Comparison of ENCODE assay signal across 27 cellular contexts in genomic region chr12:130468700-130469245, GRCh38.
A peak's percentile ranks its signal among the peaks of the same experiment; 100 is the strongest.
DNase-seq lines count a peak whose midpoint lies in the region; ATAC-seq, FAIRE-seq and TF ChIP-seq lines count a peak whose summit lies in the region.
"Had no signal": no experiment of that assay in that cellular context is flagged by ENCODE, and none has a peak within 500 bp of the region (broad histone marks: within the 10 kb centered on the region; RNA-seq: fewer than 3 reads in every experiment).

No MANE protein-coding gene starts in this region.

- peak overlapping the region; percentile 50 for H4K91ac ChIP-seq in H1 (replicated peaks; ENCODE audit: insufficient read length, low read length)

- 84% methylated on average over 10 of the region's 24 CpGs for WGBS in right lobe of liver (ENCODE audit: insufficient coverage, low coverage, low lambda C conversion rate, missing lambda C conversion rate)
- WGBS in HepG2 (ENCODE audit: low lambda C conversion rate) = 47% methylated on average over 9 of the region's 24 CpGs
- 90% methylated on average over 21 of the region's 24 CpGs; no CpG with 5 or more reads in 1 of the 2 experiments for WGBS in H1 (ENCODE audit: extremely low coverage in 1 of 2, insufficient coverage in 1 of 2, insufficient read length in 1 of 2, insufficient replicate concordance in 2 of 2, low coverage in 1 of 2, low lambda C conversion rate in 2 of 2, missing lambda C conversion rate in 1 of 2), 2 experiments
- WGBS in thyroid gland, 2 donors = 96% methylated on average over 15 to 16 of the region's 24 CpGs

- H2AK5ac ChIP-seq in H1 (ENCODE audit: low read depth, low read length) = no peak overlapping the region

- H3K4me2 ChIP-seq in HepG2 (ENCODE audit: low read depth, low read length) (no peak overlapping the region), H1 (ENCODE audit: insufficient read depth in 1 of 2, low read depth in 2 of 2, low read length in 2 of 2) (no peak overlapping the region)
- H3K4me2 ChIP-seq: BLaER1 had no signal

- TF ChIP-seq RAD21 in HepG2 (CRISPR knock-in tag; IDR thresholded peaks at IDR 0.05) (no peak), H1 (IDR thresholded peaks at IDR 0.05 in 1 of 2, conservative IDR thresholded peaks at IDR 0.05 in 1 of 2; ENCODE audit: low read depth in 2 of 2, low read length in 2 of 2) (no peak)

- H3K27me3 ChIP-seq in right lobe of liver = no peaks in the 10 kb centered on the region
- H3K27me3 ChIP-seq in HepG2 (ENCODE audit: control insufficient read depth in 1 of 2, insufficient read depth in 2 of 2, low read length in 2 of 2) = peaks cover 2 to 24% of the 10 kb centered on the region in 2 experiments; a peak in 4 of 5 replicates
- no peaks in the 10 kb centered on the region; a peak in 1 of 7 replicates for H3K27me3 ChIP-seq in H1 (replicated peaks in 1 of 4; ENCODE audit: control insufficient read depth in 3 of 4, extremely low read depth in 1 of 4, insufficient read depth in 3 of 4, low read length in 3 of 4)
- no peaks in the 10 kb centered on the region for H3K27me3 ChIP-seq in thyroid gland
- H3K27me3 ChIP-seq: BE2C, BLaER1 had no signal

- H3K79me2 ChIP-seq in HepG2 (ENCODE audit: insufficient read depth, low read length) = no peaks in the 10 kb centered on the region
- no peaks in the 10 kb centered on the region for H3K79me2 ChIP-seq in H1 (ENCODE audit: control insufficient read depth in 1 of 2, insufficient read depth in 2 of 2, low read length in 2 of 2)

- no peak for FAIRE-seq in HepG2 (lab: Jason Lieb, UNC)
- FAIRE-seq in H1 (lab: Jason Lieb, UNC) = no peak
- no peak for FAIRE-seq in kidney (lab: Jason Lieb, UNC)
- FAIRE-seq in GM19239 (lab: Jason Lieb, UNC) = no peak
- FAIRE-seq: A204.1, GM12878, GM12892, GM18507 had no signal

- H3K4me1 ChIP-seq in right lobe of liver (no peaks in the 10 kb centered on the region), HepG2 (ENCODE audit: insufficient read depth, low read length) (no peaks in the 10 kb centered on the region), H1 (replicated peaks in 1 of 4; ENCODE audit: control insufficient read depth in 3 of 4, insufficient read depth in 4 of 4, low read length in 3 of 4) (peaks cover 0 to 6% (median 0%) of the 10 kb centered on the region in 4 experiments; a peak in 1 of 7 replicates), kidney (ENCODE audit: control insufficient read depth in 1 of 2, insufficient read depth in 1 of 2, low read depth in 1 of 2, low read length in 2 of 2) (no peaks in the 10 kb centered on the region), thyroid gland (peaks cover 8 to 11% of the 10 kb centered on the region in 2 donors)
- H3K4me1 ChIP-seq: BE2C had no signal

- TF ChIP-seq POLR2A in right lobe of liver (IDR thresholded peaks at IDR 0.05) = no peak
- no peak for TF ChIP-seq POLR2A in HepG2 (IDR thresholded peaks at IDR 0.05; ENCODE audit: insufficient read depth in 1 of 2, low read depth in 2 of 2, low read length in 2 of 2)
- TF ChIP-seq POLR2A in H1 (IDR thresholded peaks at IDR 0.05; ENCODE audit: control extremely low read depth in 1 of 2, low read depth in 2 of 2, low read length in 2 of 2) = no peak
- TF ChIP-seq POLR2A in thyroid gland (IDR thresholded peaks at IDR 0.05) = no peak

- H3K9ac ChIP-seq in HepG2 (ENCODE audit: insufficient read depth, low read depth, low read length) (no peak overlapping the region), H1 (replicated peaks in 1 of 4; ENCODE audit: extremely low read depth in 1 of 4, low read depth in 3 of 4, low read length in 3 of 4) (no peak overlapping the region), kidney (ENCODE audit: low read length in 2 of 2) (no peak overlapping the region)
- H3K9ac ChIP-seq: BLaER1 had no signal

- H4K8ac ChIP-seq in H1 (ENCODE audit: extremely low read depth, insufficient read depth, low read length) = peak overlapping the region; percentile 18; the same call in 1 of the 2 replicates

- no peak overlapping the region for H2BK15ac ChIP-seq in H1 (ENCODE audit: low read length)

- no peak overlapping the region for H3K4ac ChIP-seq in H1 (replicated peaks; ENCODE audit: insufficient read length, low read depth, low read length)

- H2BK20ac ChIP-seq in H1 (ENCODE audit: low read length) = no peak overlapping the region

- BruUV-seq in HepG2 (replicated peaks; lab: Mats Ljungman, UMichigan) = no TSS peak

- H4K20me1 ChIP-seq in HepG2 (ENCODE audit: insufficient read depth, low read length) (no peaks in the 10 kb centered on the region), H1 (replicated peaks in 1 of 2; ENCODE audit: control insufficient read depth in 1 of 2, insufficient read depth in 2 of 2, low read length in 2 of 2) (no peaks in the 10 kb centered on the region)
- H4K20me1 ChIP-seq: BLaER1 had no signal

- no peak overlapping the region for H3K23ac ChIP-seq in H1 (ENCODE audit: insufficient read length)

- POLR2A ChIA-PET in HepG2 (lab: Yijun Ruan, JAX) = no interaction called here
- POLR2A ChIA-PET in H1 (lab: Charles Lee; ENCODE audit: partially characterized antibody) = interaction anchor here (1.0 kb wide), 1 partner anchor 45 kb away, joined by 3 read pairs; no protein-coding TSS in a partner anchor

- H2AFZ ChIP-seq in HepG2 (ENCODE audit: low read length) = no peak overlapping the region
- no peak overlapping the region for H2AFZ ChIP-seq in H1 (ENCODE audit: low read length)

- TF ChIP-seq CTCF in right lobe of liver (IDR thresholded peaks at IDR 0.05) = no peak
- TF ChIP-seq CTCF in HepG2 (CRISPR knock-in tag; IDR thresholded peaks at IDR 0.05) = no peak
- no peak for TF ChIP-seq CTCF in H1 (IDR thresholded peaks at IDR 0.05; ENCODE audit: control extremely low read depth in 1 of 3, insufficient read depth in 1 of 3, low read depth in 1 of 3, low read length in 3 of 3)
- no peak for TF ChIP-seq CTCF in kidney (IDR thresholded peaks at IDR 0.05; ENCODE audit: borderline replicate concordance, extremely low read depth, insufficient read depth)
- no peak for TF ChIP-seq CTCF in thyroid gland (IDR thresholded peaks at IDR 0.05)

- peak in 2 of 3 donors; percentile 9 to 35 for DNase-seq in right lobe of liver
- no peak for DNase-seq in HepG2 (ENCODE audit: low spot score)
- DNase-seq in H1 (ENCODE audit: low read depth in 1 of 2, low spot score in 2 of 2) = no peak
- peak; percentile 71 for DNase-seq in kidney
- no peak for DNase-seq in NCI-H2171 (lab: John Stamatoyannopoulos, UW)
- DNase-seq in thyroid gland = no peak
- DNase-seq in GM19239 (ENCODE audit: insufficient read length, low spot score) = no peak
- DNase-seq: 8988T; ACHN; BE2C; C1 segment of cervical spinal cord; CD4-positive, alpha-beta memory T cell; CD4-positive, CD25-positive, alpha-beta regulatory T cell; CD8-positive, alpha-beta memory T cell; COR-L47; DMS 273 treated with DMSO at 0.1 percent for 48 hours; DMS153; DMS53; DMS79; DND-41; EL; GDM1 had no signal

- H3K18ac ChIP-seq in H1 (ENCODE audit: extremely low read depth, low read length) = no peak overlapping the region

- no peak overlapping the region for H4K5ac ChIP-seq in H1 (ENCODE audit: insufficient read length, low read depth, low read length)

- CTCF ChIA-PET in HepG2 (lab: Yijun Ruan, JAX; ENCODE audit: low intra/inter-chr PET ratio, low total read pairs) (no interaction called here), H1 (lab: Charles Lee; ENCODE audit: partially characterized antibody) (interaction anchor here (0.9 kb wide), 1 partner anchor 280 kb away, joined by 3 read pairs; no protein-coding TSS in a partner anchor)

- in situ Hi-C loops in HepG2 (cut with HindIII; ENCODE audit: extremely low pct_ligation_motif_present, low pct_unique_long_range_greater_than_20kb) = no loop called here

- no peak overlapping the region for H2BK120ac ChIP-seq in H1 (replicated peaks; ENCODE audit: low read depth, low read length)

- H3K79me1 ChIP-seq in H1 (ENCODE audit: low read depth, low read length) = no peaks in the 10 kb centered on the region

- H3K4me3 ChIP-seq in right lobe of liver (no peak overlapping the region), HepG2 (replicated peaks in 1 of 3; ENCODE audit: insufficient read depth in 1 of 3, low read depth in 2 of 3, low read length in 3 of 3) (no peak overlapping the region), H1 (ENCODE audit: extremely low read depth in 1 of 4, insufficient read depth in 2 of 4, low read depth in 3 of 4, low read length in 4 of 4) (no peak overlapping the region), kidney (ENCODE audit: low read length in 2 of 2) (no peak overlapping the region), thyroid gland (replicated peaks in 1 of 3) (no peak overlapping the region)
- H3K4me3 ChIP-seq: BLaER1, GM12878 had no signal

- H3K9me3 ChIP-seq in right lobe of liver (no peaks in the 10 kb centered on the region), HepG2 (ENCODE audit: low read length) (peaks cover 17% of the 10 kb centered on the region), H1 (ENCODE audit: insufficient read depth in 2 of 2, low read depth in 1 of 2, low read length in 1 of 2) (no peaks in the 10 kb centered on the region), kidney (ENCODE audit: control insufficient read depth in 1 of 2, low read length in 2 of 2) (peaks cover 0 to 14% of the 10 kb centered on the region in 2 donors), thyroid gland (no peaks in the 10 kb centered on the region)
- H3K9me3 ChIP-seq: BE2C had no signal

- H2BK12ac ChIP-seq in H1 (ENCODE audit: low read depth, low read length) = no peak overlapping the region

- intact Hi-C loops in right lobe of liver (cut with DNase I) (no loop called here), HepG2 (cut with micrococcal nuclease; ENCODE audit: unreplicated experiment) (loop anchor here (10.0 kb wide), 1 partner anchor 276 kb away; no protein-coding TSS in a partner anchor), kidney (cut with DNase I) (no loop called here), thyroid gland (cut with DNase I) (no loop called here)

- H2BK5ac ChIP-seq in H1 (ENCODE audit: low read depth, low read length) = no peak overlapping the region

- H3K14ac ChIP-seq in H1 (ENCODE audit: insufficient read length) = no peak overlapping the region

- H3K23me2 ChIP-seq in H1 (ENCODE audit: low read depth, low read length) = no peaks in the 10 kb centered on the region

- ATAC-seq in right lobe of liver (no peak), HepG2 (no peak)
- ATAC-seq: GM12878 had no signal

- TF ChIP-seq EP300 in HepG2 (IDR thresholded peaks at IDR 0.05; ENCODE audit: low read depth in 2 of 2, low read length in 2 of 2) (no peak), HepG2 (CRISPR knock-in tag; IDR thresholded peaks at IDR 0.05; ENCODE audit: borderline replicate concordance) (no peak), H1 (IDR thresholded peaks at IDR 0.05; ENCODE audit: borderline replicate concordance in 1 of 2, low read depth in 2 of 2, low read length in 2 of 2) (no peak)

- H3K27ac ChIP-seq in right lobe of liver (no peak overlapping the region), HepG2 (ENCODE audit: extremely low read length, insufficient read depth, low read length) (no peak overlapping the region), H1 (ENCODE audit: low read depth, low read length) (no peak overlapping the region), kidney (ENCODE audit: low read depth in 2 of 2, low read length in 2 of 2) (no peak overlapping the region), thyroid gland (no peak overlapping the region)
- H3K27ac ChIP-seq: BLaER1 had no signal

- H3K36me3 ChIP-seq in right lobe of liver (no peaks in the 10 kb centered on the region), HepG2 (replicated peaks in 1 of 2; ENCODE audit: control insufficient read depth in 1 of 2, insufficient read depth in 2 of 2, low read length in 2 of 2) (no peaks in the 10 kb centered on the region), H1 (ENCODE audit: control insufficient read depth in 2 of 4, insufficient read depth in 4 of 4, low read length in 3 of 4) (no peaks in the 10 kb centered on the region), kidney (ENCODE audit: control insufficient read depth in 1 of 2, insufficient read depth in 2 of 2, low read length in 2 of 2) (no peaks in the 10 kb centered on the region), thyroid gland (no peaks in the 10 kb centered on the region)
- H3K36me3 ChIP-seq: BLaER1 had no signal

- H3K56ac ChIP-seq in H1 (replicated peaks; ENCODE audit: insufficient read length, low read depth, low read length) = no peak overlapping the region

Comparison
In these comparisons a context has a peak if more than half of its experiments do, and no peak if none do; other contexts are left out.
1. DNase-seq: peak in right lobe of liver (2 of 3) and kidney (single experiment); none in HepG2 (single experiment), H1 (0 of 2), NCI-H2171 (single experiment), thyroid gland (0 of 2) and GM19239 (single experiment).